Comparison of ENCODE assay signal across 24 cellular contexts in the genomic region with DNA sequence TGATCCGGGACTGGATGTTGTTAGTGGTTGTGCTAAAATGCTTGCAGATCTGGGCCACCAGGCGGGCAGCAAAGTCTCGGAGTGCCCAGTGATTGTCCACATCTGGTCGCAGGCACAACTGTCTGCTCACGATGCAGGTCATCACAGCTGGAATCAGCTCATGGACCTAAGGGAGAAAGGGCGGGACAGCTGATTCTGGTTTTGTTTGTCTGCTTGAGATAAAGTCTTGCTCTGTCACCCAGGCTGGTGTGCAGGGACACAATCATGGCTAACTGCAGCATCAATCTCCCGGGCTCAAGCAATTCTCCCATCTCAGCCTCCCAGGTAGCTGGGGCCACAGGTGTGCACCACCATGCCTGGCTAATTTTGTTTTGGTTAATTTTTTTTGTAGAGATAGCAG.
"Had no signal": no experiment of that assay in that cellular context is flagged by ENCODE, and none has a peak within 500 bp of the region (broad histone marks: within the 10 kb centered on the region; RNA-seq: fewer than 3 reads in every experiment).

No MANE protein-coding gene starts in this region.

- H3K4me3 Mint-ChIP-seq: naive thymus-derived CD8-positive, alpha-beta T cell; nephron; stimulated activated naive B cell treated with anti-CD40 and anti-IgM and Interleukin-4, amounts not matched to agents 10 μg/mL and 1 μg/mL and 100 μg/mL, for 72 hours had no signal

- H3K27me3 ChIP-seq: hepatocyte, left lung, ovary, right atrium auricular region, right lobe of liver, stomach, testis, thyroid gland, transverse colon, upper lobe of right lung had no signal

- H3K4me3 ChIP-seq: hepatocyte, left lung, lower lobe of right lung, ovary, right atrium auricular region, right lobe of liver, smooth muscle cell, stomach, testis, thyroid gland, transverse colon, upper lobe of right lung had no signal

- H3K79me2 ChIP-seq: hepatocyte had no signal

- H3K27ac Mint-ChIP-seq: nephron; progenitor cell of endocrine pancreas; stimulated activated naive B cell treated with anti-CD40 and anti-IgM and Interleukin-4, amounts not matched to agents 10 μg/mL and 1 μg/mL and 100 μg/mL, for 72 hours had no signal

- H2AFZ ChIP-seq: hepatocyte had no signal

- H3K27ac ChIP-seq: hepatocyte, left lung, lower lobe of right lung, ovary, right atrium auricular region, right lobe of liver, stomach, testis, thyroid gland, transverse colon, upper lobe of right lung had no signal

- H3K36me3 ChIP-seq: ovary had no signal

- H3K4me1 ChIP-seq: left lung, lower lobe of right lung, right atrium auricular region, right lobe of liver, stomach, testis, thyroid gland, transverse colon, upper lobe of right lung had no signal

- DNase-seq: islet precursor cell; left cardiac atrium; lower lobe of right lung; mammary epithelial cell; mesenchymal stem cell; naive thymus-derived CD8-positive, alpha-beta T cell; ovary; right lobe of liver; stimulated activated CD4-positive, alpha-beta T cell treated with anti-CD3 and anti-CD28 coated beads, Interleukin-15, amount 100 ng/mL, for 24 hours; stimulated activated CD4-positive, alpha-beta T cell treated with anti-CD3 and anti-CD28 coated beads, Interleukin-2, amount 100 ng/mL, for 24 hours; stimulated activated CD4-positive, alpha-beta T cell treated with anti-CD3 and anti-CD28 coated beads, Interleukin-4, amount 100 ng/mL, for 1 hour; stimulated activated naive B cell treated with anti-CD40 and anti-IgM and Interleukin-4, amounts not matched to agents 10 μg/mL and 1 μg/mL and 100 μg/mL, for 72 hours; stimulated activated naive CD8-positive, alpha-beta T cell treated with anti-CD3 and anti-CD28 coated beads, Interleukin-15, Interleukin-2, amounts not matched to agents 100 U/mL and 50 U/mL, for 24 hours; stomach; testis; thyroid gland; transverse colon; upper lobe of right lung had no signal

- H3K4me1 Mint-ChIP-seq: nephron had no signal

- H3K4me2 ChIP-seq: hepatocyte, smooth muscle cell had no signal

- H3K9me3 Mint-ChIP-seq: naive thymus-derived CD8-positive, alpha-beta T cell; nephron; stimulated activated naive B cell treated with anti-CD40 and anti-IgM and Interleukin-4, amounts not matched to agents 10 μg/mL and 1 μg/mL and 100 μg/mL, for 72 hours had no signal

- H3K9me3 ChIP-seq: left lung, lower lobe of right lung, ovary, right atrium auricular region, right lobe of liver, stomach, testis, thyroid gland, transverse colon, upper lobe of right lung had no signal

- H3K27me3 Mint-ChIP-seq: naive thymus-derived CD8-positive, alpha-beta T cell; progenitor cell of endocrine pancreas; stimulated activated naive B cell treated with anti-CD40 and anti-IgM and Interleukin-4, amounts not matched to agents 10 μg/mL and 1 μg/mL and 100 μg/mL, for 72 hours had no signal

- ATAC-seq: left cardiac atrium; left lung; lower lobe of right lung; naive thymus-derived CD8-positive, alpha-beta T cell; right lobe of liver; stimulated activated naive B cell treated with anti-CD40 and anti-IgM and Interleukin-4, amounts not matched to agents 10 μg/mL and 1 μg/mL and 100 μg/mL, for 72 hours; stimulated activated naive CD8-positive, alpha-beta T cell treated with anti-CD3 and anti-CD28 coated beads, Interleukin-15, Interleukin-2, amounts not matched to agents 100 U/mL and 50 U/mL, for 24 hours; upper lobe of right lung had no signal
